8 cellular contexts compared by ENCODE assay signal in genomic region chr2:68251187-68251854, GRCh38. TPM values are rescaled to one million over a fixed set of nuclear protein-coding genes. Genes with fewer than 3 reads are reported as not detected.
DNase-seq lines count a peak whose midpoint lies in the region; ATAC-seq and TF ChIP-seq lines count a peak whose summit lies in the region.

No MANE protein-coding gene starts in this region.

- no peak for TF ChIP-seq POLR2A in lower leg skin (IDR thresholded peaks at IDR 0.05)

- peak in 12 of 14 donors; percentile 26 to 83 (median 40) for DNase-seq in C1 segment of cervical spinal cord (lab: John Stamatoyannopoulos, UW)
- DNase-seq in NCI-H69 (lab: John Stamatoyannopoulos, UW) = peak; percentile 80
- DNase-seq in activated CD4-positive, alpha-beta T cell treated with anti-CD3 and anti-CD28 coated beads, Interleukin-2, amount 50 U/mL, for 48 hours = peak; percentile 66 to 75
- peak in 8 of 10 donors; percentile 38 to 64 (median 46) for DNase-seq in dorsolateral prefrontal cortex
- peak; percentile 80 to 90 for DNase-seq in lower leg skin (ENCODE audit: low spot score in 2 of 2)
- peak; percentile 25 to 63 (median 59) for DNase-seq in stimulated activated CD4-positive, alpha-beta T cell treated with anti-CD3 and anti-CD28 coated beads, TNF-alpha, amount 100 ng/mL, for 4 hours (ENCODE audit: low read depth in 3 of 3)

- H3K4me3 ChIP-seq in dorsolateral prefrontal cortex = peak overlapping the region; percentile 71 to 97 (median 89)
- peak overlapping the region; percentile 89 for H3K4me3 ChIP-seq in lower leg skin (ENCODE audit: low read depth, poor library complexity, severe bottlenecking)

- 0% methylated on average over 30 to 41 of the region's 41 CpGs for WGBS in lower leg skin, 2 donors

- H3K27me3 ChIP-seq in dorsolateral prefrontal cortex = no peaks in the 10 kb centered on the region

- intact Hi-C loops in dorsolateral prefrontal cortex (cut with DNase I) (loop anchor here (2.0 to 10.0 kb wide), 4 partner anchors 31 to 187 kb away; partner anchors contain the start of gene C1D (in 1 of the 2)), lower leg skin (cut with DNase I; ENCODE audit: low total_unique reads) (no loop called here)

- TF ChIP-seq CTCF in dorsolateral prefrontal cortex (IDR thresholded peaks at IDR 0.05 in 54 of 56, conservative IDR thresholded peaks at IDR 0.05 in 2 of 56; ENCODE audit: low read depth in 1 of 56, partially characterized antibody in 56 of 56) (peak; percentile 28 to 72 (median 56)), lower leg skin (IDR thresholded peaks at IDR 0.05) (no peak)

- ATAC-seq in GM19372 (IDR thresholded peaks at IDR 0.05; ENCODE audit: low read depth, unreplicated experiment) = peak; percentile 43
- peak; percentile 38 for ATAC-seq in HG03521 (IDR thresholded peaks at IDR 0.05; ENCODE audit: unreplicated experiment)

- H3K27ac ChIP-seq in dorsolateral prefrontal cortex = peak overlapping the region; percentile 29 to 99 (median 97)

RNA-seq across cellular contexts. Expression of gene PPP3R1, which starts 1.0 kb away (rescaled TPM):
- total RNA-seq in dorsolateral prefrontal cortex = 100 to 1,000 TPM; 127 to 464 (median 336) TPM
- 10 to 100 TPM; 31.0 to 42.4 (median 34.7) TPM for total RNA-seq in lower leg skin

Comparison
In these comparisons a context has a peak if more than half of its experiments do, and no peak if none do; other contexts are left out.
1. Peak in every context shown above with its lines: DNase-seq, ATAC-seq, H3K4me3 ChIP-seq and H3K27ac ChIP-seq.
2. CTCF ChIP-seq: peak in dorsolateral prefrontal cortex (56 of 56); none in lower leg skin (0 of 3).